14 cellular contexts compared by ENCODE assay signal in genomic region chr16:3864562-3864961, GRCh38.
"Had no signal": no experiment of that assay in that cellular context is flagged by ENCODE, and none has a peak within 500 bp of the region (broad histone marks: within the 10 kb centered on the region; RNA-seq: fewer than 3 reads in every experiment).

No MANE protein-coding gene starts in this region.

- H3K27me3 ChIP-seq: dorsolateral prefrontal cortex, sigmoid colon, uterus had no signal

- H3K9me3 Mint-ChIP-seq: activated CD4-positive, alpha-beta T cell treated with anti-CD3 and anti-CD28 coated beads, Interleukin-2, amount 10 ng/mL, durations not matched to agents 24 days and 14 days; activated naive CD4-positive, alpha-beta T cell treated with anti-CD3 and anti-CD28 coated beads, Interleukin-2, amount 10 ng/mL, durations not matched to agents 7 days and 5 days; brain; nephron had no signal

- ATAC-seq: activated CD8-positive, alpha-beta memory T cell treated with anti-CD3 and anti-CD28 coated beads, Interleukin-2, amount 10 ng/mL, durations not matched to agents 7 days and 5 days; esophagus mucosa; left cardiac atrium had no signal

- H3K27me3 Mint-ChIP-seq: activated CD4-positive, alpha-beta T cell treated with anti-CD3 and anti-CD28 coated beads, Interleukin-2, amount 10 ng/mL, durations not matched to agents 24 days and 14 days; activated CD8-positive, alpha-beta memory T cell treated with anti-CD3 and anti-CD28 coated beads, Interleukin-2, amount 10 ng/mL, durations not matched to agents 7 days and 5 days; activated naive CD4-positive, alpha-beta T cell treated with anti-CD3 and anti-CD28 coated beads, Interleukin-2, amount 10 ng/mL, durations not matched to agents 7 days and 5 days; brain had no signal

- H3K4me3 Mint-ChIP-seq: activated CD4-positive, alpha-beta T cell treated with anti-CD3 and anti-CD28 coated beads, Interleukin-2, amount 10 ng/mL, durations not matched to agents 24 days and 14 days; activated CD8-positive, alpha-beta memory T cell treated with anti-CD3 and anti-CD28 coated beads, Interleukin-2, amount 10 ng/mL, durations not matched to agents 7 days and 5 days; activated naive CD4-positive, alpha-beta T cell treated with anti-CD3 and anti-CD28 coated beads, Interleukin-2, amount 10 ng/mL, durations not matched to agents 7 days and 5 days; nephron had no signal

- H3K27ac Mint-ChIP-seq: activated CD4-positive, alpha-beta T cell treated with anti-CD3 and anti-CD28 coated beads, Interleukin-2, amount 10 ng/mL, durations not matched to agents 24 days and 14 days; activated CD8-positive, alpha-beta memory T cell treated with anti-CD3 and anti-CD28 coated beads, Interleukin-2, amount 10 ng/mL, durations not matched to agents 7 days and 5 days; activated naive CD4-positive, alpha-beta T cell treated with anti-CD3 and anti-CD28 coated beads, Interleukin-2, amount 10 ng/mL, durations not matched to agents 7 days and 5 days had no signal

- H3K4me3 ChIP-seq: dorsolateral prefrontal cortex, lung, sigmoid colon, uterus had no signal

- DNase-seq: activated CD4-positive, alpha-beta T cell treated with anti-CD3 and anti-CD28 coated beads, Interleukin-2, amount 10 ng/mL, durations not matched to agents 24 days and 14 days; activated CD8-positive, alpha-beta memory T cell treated with anti-CD3 and anti-CD28 coated beads, Interleukin-2, amount 10 ng/mL, durations not matched to agents 7 days and 5 days; activated naive CD4-positive, alpha-beta T cell treated with anti-CD3 and anti-CD28 coated beads, Interleukin-2, amount 10 ng/mL, durations not matched to agents 7 days and 5 days; amygdala; dorsolateral prefrontal cortex; glutamatergic neuron; left cardiac atrium; sigmoid colon; stimulated activated CD4-positive, alpha-beta T cell treated with anti-CD3 and anti-CD28 coated beads, Interleukin-2, amount 100 ng/mL, for 48 hours; uterus had no signal

- H3K27ac ChIP-seq: sigmoid colon, uterus had no signal

- H3K9me3 ChIP-seq: sigmoid colon, uterus had no signal

- H3K36me3 ChIP-seq: sigmoid colon, uterus had no signal
